ENCODE assay signal across 2 cellular contexts in the genomic region with DNA sequence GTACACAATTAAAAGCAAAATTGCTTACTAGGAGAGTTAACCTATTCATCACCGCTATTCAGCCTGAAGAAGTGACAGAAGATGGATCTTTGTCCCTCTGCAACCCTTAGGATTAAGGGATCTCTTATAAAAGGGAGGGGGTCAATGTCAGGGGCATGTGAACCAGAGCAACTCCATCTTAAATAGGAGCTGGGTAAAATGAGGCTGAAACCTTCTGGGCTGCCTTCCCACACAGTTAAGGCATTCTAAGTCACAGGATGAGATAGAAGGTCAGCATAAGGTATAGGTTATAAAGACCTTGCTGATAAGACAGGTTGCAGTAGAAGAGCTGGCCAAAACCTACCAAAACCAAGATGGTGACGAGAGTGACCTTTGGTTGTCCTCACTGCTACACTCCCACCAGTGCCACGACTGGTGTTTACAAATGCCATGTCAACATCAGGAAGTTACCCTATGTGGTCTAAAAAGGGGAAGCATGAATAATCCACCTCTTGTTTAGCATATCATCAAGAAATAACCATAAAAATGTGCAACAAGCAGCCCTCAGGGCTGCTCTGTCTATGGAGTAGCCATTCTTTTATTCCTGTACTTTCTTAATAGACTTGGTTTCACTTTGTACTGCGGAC. TPM values are rescaled to one million over a fixed set of nuclear protein-coding genes. Genes with fewer than 3 reads are reported as not detected.
"Had no signal": no experiment of that assay in that cellular context is flagged by ENCODE, and none has a peak within 500 bp of the region (broad histone marks: within the 10 kb centered on the region; RNA-seq: fewer than 3 reads in every experiment).

No MANE protein-coding gene starts in this region.

RNA-seq across cellular contexts. Expression of a gene that starts 35.3 kb away (rescaled TPM):
- total RNA-seq: posterior vena cava, ureter had no signal
